Comparison of ENCODE assay signal across 9 cellular contexts in genomic region chr18:74331404-74331803, GRCh38. TPM values are rescaled to one million over a fixed set of nuclear protein-coding genes. Genes with fewer than 3 reads are reported as not detected.
A peak's percentile ranks its signal among the peaks of the same experiment; 100 is the strongest.
DNase-seq lines count a peak whose midpoint lies in the region; ATAC-seq and TF ChIP-seq lines count a peak whose summit lies in the region.
"Had no signal": no experiment of that assay in that cellular context is flagged by ENCODE, and none has a peak within 500 bp of the region (broad histone marks: within the 10 kb centered on the region; RNA-seq: fewer than 3 reads in every experiment).

No MANE protein-coding gene starts in this region.

- no peak overlapping the region for H3K4me3 Mint-ChIP-seq in activated T-helper 2 cell treated with anti-CD3 and anti-CD28 coated beads, Interferon-gamma antibody, Interleukin-2, Interleukin-4, amounts not matched to agents 10 μg/mL and 5 μg/mL and 100 μg/mL, durations not matched to agents 14 hours and 24 hours and 36 hours (ENCODE audit: low read depth)

- intact Hi-C loops in left colon (cut with DNase I, micrococcal nuclease) = no loop called here
- intact Hi-C loops in ascending aorta (cut with DNase I) = no loop called here
- intact Hi-C loops in activated T-helper 2 cell treated with anti-CD3 and anti-CD28 coated beads, Interferon-gamma antibody, Interleukin-2, Interleukin-4, amounts not matched to agents 10 μg/mL and 5 μg/mL and 100 μg/mL, durations not matched to agents 14 hours and 24 hours and 36 hours (cut with micrococcal nuclease) = no loop called here

- POLR2A ChIA-PET in HEK293T (lab: Yijun Ruan, JAX) = no interaction called here

- peaks cover 16% of the 10 kb centered on the region for H3K27me3 Mint-ChIP-seq in activated T-helper 2 cell treated with anti-CD3 and anti-CD28 coated beads, Interferon-gamma antibody, Interleukin-2, Interleukin-4, amounts not matched to agents 10 μg/mL and 5 μg/mL and 100 μg/mL, durations not matched to agents 14 hours and 24 hours and 36 hours (ENCODE audit: low read depth)

- no peaks in the 10 kb centered on the region for H3K36me3 Mint-ChIP-seq in activated T-helper 2 cell treated with anti-CD3 and anti-CD28 coated beads, Interferon-gamma antibody, Interleukin-2, Interleukin-4, amounts not matched to agents 10 μg/mL and 5 μg/mL and 100 μg/mL, durations not matched to agents 14 hours and 24 hours and 36 hours (ENCODE audit: low read depth)

- H3K4me1 ChIP-seq in ascending aorta = no peaks in the 10 kb centered on the region

- H3K9me3 Mint-ChIP-seq in activated T-helper 2 cell treated with anti-CD3 and anti-CD28 coated beads, Interferon-gamma antibody, Interleukin-2, Interleukin-4, amounts not matched to agents 10 μg/mL and 5 μg/mL and 100 μg/mL, durations not matched to agents 14 hours and 24 hours and 36 hours = no peaks in the 10 kb centered on the region

- TF ChIP-seq CTCF in WERI-Rb-1 (IDR thresholded peaks at IDR 0.05; ENCODE audit: low read depth, low read length) (peak; percentile 66), ascending aorta (IDR thresholded peaks at IDR 0.05) (no peak)

- ATAC-seq in left colon = peak; percentile 45
- ATAC-seq in GM21786 (IDR thresholded peaks at IDR 0.05; ENCODE audit: unreplicated experiment) = no peak

- H3K27ac Mint-ChIP-seq in activated T-helper 2 cell treated with anti-CD3 and anti-CD28 coated beads, Interferon-gamma antibody, Interleukin-2, Interleukin-4, amounts not matched to agents 10 μg/mL and 5 μg/mL and 100 μg/mL, durations not matched to agents 14 hours and 24 hours and 36 hours = no peak overlapping the region

- no peaks in the 10 kb centered on the region for H3K36me3 ChIP-seq in WERI-Rb-1
- no peaks in the 10 kb centered on the region for H3K36me3 ChIP-seq in ascending aorta

- H3K4me3 ChIP-seq in WERI-Rb-1 (ENCODE audit: low read depth, low read length) (no peak overlapping the region), ascending aorta (no peak overlapping the region)
- H3K4me3 ChIP-seq: skin epidermis had no signal

- H3K27ac ChIP-seq in WERI-Rb-1 = no peak overlapping the region
- no peak overlapping the region for H3K27ac ChIP-seq in ascending aorta
- H3K27ac ChIP-seq: skin epidermis had no signal

- H3K27me3 ChIP-seq in WERI-Rb-1 (ENCODE audit: insufficient read depth, low read depth, severe bottlenecking) = no peaks in the 10 kb centered on the region
- H3K27me3 ChIP-seq in ascending aorta = no peaks in the 10 kb centered on the region

- CTCF ChIA-PET in HEK293T (lab: Yijun Ruan, JAX) = no interaction called here

- DNase-seq in COR-L47 (lab: John Stamatoyannopoulos, UW) = peak; percentile 42
- peak; percentile 5 for DNase-seq in HEK293T (ENCODE audit: extremely low spot score)
- no peak for DNase-seq in WERI-Rb-1
- no peak for DNase-seq in left colon
- DNase-seq in LoVo (ENCODE audit: low spot score) = no peak
- no peak for DNase-seq in ascending aorta (ENCODE audit: low spot score in 2 of 2)
- DNase-seq in activated T-helper 2 cell treated with anti-CD3 and anti-CD28 coated beads, Interferon-gamma antibody, Interleukin-2, Interleukin-4, amounts not matched to agents 10 μg/mL and 5 μg/mL and 100 μg/mL, durations not matched to agents 14 hours and 24 hours and 36 hours (ENCODE audit: low spot score) = no peak

- no peaks in the 10 kb centered on the region for H3K4me1 Mint-ChIP-seq in activated T-helper 2 cell treated with anti-CD3 and anti-CD28 coated beads, Interferon-gamma antibody, Interleukin-2, Interleukin-4, amounts not matched to agents 10 μg/mL and 5 μg/mL and 100 μg/mL, durations not matched to agents 14 hours and 24 hours and 36 hours (ENCODE audit: low read depth)

- no peaks in the 10 kb centered on the region for H3K9me3 ChIP-seq in WERI-Rb-1 (ENCODE audit: severe bottlenecking)
- no peaks in the 10 kb centered on the region for H3K9me3 ChIP-seq in ascending aorta

TF ChIP-seq in HEK293T, 16 proteins besides CTCF, POLR2A, EP300 and RAD21:
- TF ChIP-seq NFRKB (IDR thresholded peaks at IDR 0.05) (no peak), SUZ12 (IDR thresholded peaks at IDR 0.05) (no peak)

RNA-seq across cellular contexts. Expression of gene C18orf63, which starts 15.8 kb away (rescaled TPM):
- total RNA-seq in left colon = not detected
- not detected for total RNA-seq in ascending aorta
- not detected in 2 replicates for total RNA-seq in activated T-helper 2 cell treated with anti-CD3 and anti-CD28 coated beads, Interferon-gamma antibody, Interleukin-2, Interleukin-4, amounts not matched to agents 10 μg/mL and 5 μg/mL and 100 μg/mL, durations not matched to agents 14 hours and 24 hours and 36 hours

RNA-seq across cellular contexts. Expression of gene CYB5A, which starts 39.6 kb away (rescaled TPM):
- 100 to 1,000 TPM; 115 to 129 TPM for total RNA-seq in left colon
- total RNA-seq in ascending aorta = 58.1 TPM
- 36.8 and 37.9 TPM in 2 replicates for total RNA-seq in activated T-helper 2 cell treated with anti-CD3 and anti-CD28 coated beads, Interferon-gamma antibody, Interleukin-2, Interleukin-4, amounts not matched to agents 10 μg/mL and 5 μg/mL and 100 μg/mL, durations not matched to agents 14 hours and 24 hours and 36 hours

Comparison
In these comparisons a context has a peak if more than half of its experiments do, and no peak if none do; other contexts are left out.
1. DNase-seq: peak in COR-L47 (single experiment) and HEK293T (single experiment); none in WERI-Rb-1 (single experiment), left colon (0 of 2), LoVo (single experiment), ascending aorta (0 of 2) and activated T-helper 2 cell treated with anti-CD3 and anti-CD28 coated beads, Interferon-gamma antibody, Interleukin-2, Interleukin-4, amounts not matched to agents 10 μg/mL and 5 μg/mL and 100 μg/mL, durations not matched to agents 14 hours and 24 hours and 36 hours (single experiment).